ENCODE assay signal across 20 cellular contexts in genomic region chr18:27583021-27583420, GRCh38.
"Had no signal": no experiment of that assay in that cellular context is flagged by ENCODE, and none has a peak within 500 bp of the region (broad histone marks: within the 10 kb centered on the region; RNA-seq: fewer than 3 reads in every experiment).

No MANE protein-coding gene starts in this region.

- H3K27me3 ChIP-seq: cardiac muscle cell, neural progenitor cell, tibial artery had no signal

- FAIRE-seq: endometrium had no signal

- DNase-seq: activated CD4-positive, alpha-beta memory T cell treated with anti-CD3 and anti-CD28 coated beads for 36 hours; activated CD4-positive, alpha-beta T cell treated with anti-CD3 and anti-CD28 coated beads for 4 hours; activated CD4-positive, CD25-positive, alpha-beta regulatory T cell; activated naive CD4-positive, alpha-beta T cell treated with Interleukin-2 at 50 U/mL for 16 hours; activated naive CD8-positive, alpha-beta T cell treated with anti-CD3 and anti-CD28 coated beads for 36 hours; activated T-cell treated with anti-CD3 and anti-CD28 coated beads, Interleukin-2, amount 50 U/mL, for 48 hours; anterior cingulate cortex; effector CD4-positive, alpha-beta T cell; foreskin melanocyte; glutamatergic neuron; islet precursor cell; naive thymus-derived CD8-positive, alpha-beta T cell; stimulated activated CD4-positive, alpha-beta T cell treated with anti-CD3 and anti-CD28 coated beads, Interleukin-12 subunit alpha, Interleukin-12 subunit beta, amount 100 ng/mL, for 4 hours; stimulated activated naive CD8-positive, alpha-beta T cell treated with anti-CD3 and anti-CD28 coated beads, Interleukin-15, amount 100 ng/mL, for 72 hours; tibial artery had no signal

- H3K4me3 ChIP-seq: cardiac muscle cell, lung, neural progenitor cell, tibial artery had no signal

- ATAC-seq: naive thymus-derived CD8-positive, alpha-beta T cell; stimulated activated effector memory CD8-positive, alpha-beta T cell treated with anti-CD3 and anti-CD28 coated beads, Interleukin-12 subunit alpha, Interleukin-12 subunit beta, amount 100 ng/mL, for 72 hours; stimulated activated naive CD8-positive, alpha-beta T cell treated with anti-CD3 and anti-CD28 coated beads, Interleukin-15, amount 100 ng/mL, for 72 hours had no signal

- H3K36me3 ChIP-seq: cardiac muscle cell, neural progenitor cell, tibial artery had no signal
